16 cellular contexts compared by ENCODE assay signal in genomic region chr18:10269226-10269625, GRCh38.
"Had no signal": no experiment of that assay in that cellular context is flagged by ENCODE, and none has a peak within 500 bp of the region (broad histone marks: within the 10 kb centered on the region; RNA-seq: fewer than 3 reads in every experiment).

No MANE protein-coding gene starts in this region.

- H3K27me3 ChIP-seq: ovary, tibial nerve had no signal

- H3K4me1 Mint-ChIP-seq: stimulated activated naive CD8-positive, alpha-beta T cell treated with anti-CD3 and anti-CD28 coated beads, Interleukin-15, amount 100 ng/mL, for 72 hours; T-helper 17 cell had no signal

- H3K4me3 ChIP-seq: ovary, tibial nerve had no signal

- H3K4me3 Mint-ChIP-seq: activated B cell treated with CpG ODN at 0.5 μM for 24 hours; neural crest cell; stimulated activated naive CD8-positive, alpha-beta T cell treated with anti-CD3 and anti-CD28 coated beads, Interleukin-15, amount 100 ng/mL, for 72 hours; T-helper 17 cell had no signal

- H3K27me3 Mint-ChIP-seq: activated B cell treated with CpG ODN at 0.5 μM for 24 hours; stimulated activated naive CD8-positive, alpha-beta T cell treated with anti-CD3 and anti-CD28 coated beads, Interleukin-15, amount 100 ng/mL, for 72 hours had no signal

- H3K9me3 ChIP-seq: ovary, tibial nerve had no signal

- FAIRE-seq: TTC549 had no signal

- H3K27ac Mint-ChIP-seq: activated B cell treated with CpG ODN at 0.5 μM for 24 hours; activated T-helper 2 cell treated with anti-CD3 and anti-CD28 coated beads, Interferon-gamma antibody, Interleukin-2, Interleukin-4, amounts not matched to agents 10 μg/mL and 5 μg/mL and 100 μg/mL, durations not matched to agents 14 hours and 24 hours and 36 hours; stimulated activated naive CD8-positive, alpha-beta T cell treated with anti-CD3 and anti-CD28 coated beads, Interleukin-15, amount 100 ng/mL, for 72 hours; T-helper 17 cell had no signal

- DNase-seq: activated B cell treated with CpG ODN at 0.5 μM for 24 hours; activated CD4-positive, alpha-beta T cell treated with anti-CD3 and anti-CD28 coated beads, Interleukin-2, amount 50 U/mL, for 1 hour; activated naive CD4-positive, alpha-beta T cell treated with anti-CD3 and anti-CD28 coated beads, Interleukin-2, amount 50 U/mL, for 16 hours; activated T-cell treated with anti-CD3 and anti-CD28 coated beads for 4 hours; amniotic stem cell; effector memory CD4-positive, alpha-beta T cell; left colon; stimulated activated CD4-positive, alpha-beta T cell treated with anti-CD3 and anti-CD28 coated beads, Interleukin-15, amount 100 ng/mL, for 24 hours; stimulated activated CD4-positive, alpha-beta T cell treated with anti-CD3 and anti-CD28 coated beads, Interleukin-4, amount 100 ng/mL, for 24 hours; stimulated activated naive CD8-positive, alpha-beta T cell treated with anti-CD3 and anti-CD28 coated beads, Interleukin-15, amount 100 ng/mL, for 72 hours; T-helper 17 cell had no signal

- H3K9me3 Mint-ChIP-seq: activated B cell treated with CpG ODN at 0.5 μM for 24 hours; activated T-helper 2 cell treated with anti-CD3 and anti-CD28 coated beads, Interferon-gamma antibody, Interleukin-2, Interleukin-4, amounts not matched to agents 10 μg/mL and 5 μg/mL and 100 μg/mL, durations not matched to agents 14 hours and 24 hours and 36 hours; stimulated activated naive CD8-positive, alpha-beta T cell treated with anti-CD3 and anti-CD28 coated beads, Interleukin-15, amount 100 ng/mL, for 72 hours had no signal

- H3K36me3 ChIP-seq: ovary, tibial nerve had no signal

- ATAC-seq: left colon; stimulated activated naive CD8-positive, alpha-beta T cell treated with anti-CD3 and anti-CD28 coated beads, Interleukin-15, amount 100 ng/mL, for 72 hours; T-helper 17 cell had no signal
